In genomic region chr4:10074767-10075105, GRCh38 we compare ENCODE assay signal across 1 cellular context.
A peak's percentile ranks its signal among the peaks of the same experiment; 100 is the strongest.
TF ChIP-seq lines count a peak whose summit lies in the region.

No MANE protein-coding gene starts in this region.

TF ChIP-seq in HepG2, 621 proteins besides CTCF, POLR2A, EP300 and RAD21 (continued from another document):
- TF ChIP-seq PBX3 (CRISPR knock-in tag; IDR thresholded peaks at IDR 0.05; ENCODE audit: borderline replicate concordance): no peak
- TF ChIP-seq ZNF512B (CRISPR knock-in tag; IDR thresholded peaks at IDR 0.05; ENCODE audit: borderline replicate concordance): no peak
- no peak for TF ChIP-seq ZNF589 (CRISPR knock-in tag; conservative IDR thresholded peaks at IDR 0.05)
- no peak for TF ChIP-seq SYNCRIP (IDR thresholded peaks at IDR 0.05; ENCODE audit: insufficient read depth, low read depth, low read length)
- peak; percentile 89 for TF ChIP-seq RBM22 (optimal IDR thresholded peaks at IDR 0.05; ENCODE audit: low read length)
- 0 out of 2 replicates have a peak, but pooled peaks have one; percentile 36 for TF ChIP-seq POLR2AphosphoS2 (IDR thresholded peaks at IDR 0.05; ENCODE audit: low read depth, low read length)
- 0 out of 2 replicates have a peak, but pooled peaks have one; percentile 24 for TF ChIP-seq SAP130 (CRISPR knock-in tag; IDR thresholded peaks at IDR 0.05; ENCODE audit: low read depth)
- no peak for TF ChIP-seq USF2 (IDR thresholded peaks at IDR 0.05; ENCODE audit: low read depth, low read length)
- no peak for TF ChIP-seq USF2 (CRISPR knock-in tag; IDR thresholded peaks at IDR 0.05; ENCODE audit: borderline replicate concordance)
- TF ChIP-seq STAG1 (CRISPR knock-in tag; IDR thresholded peaks at IDR 0.05): peak; percentile 33
- TF ChIP-seq TRIM22 (IDR thresholded peaks at IDR 0.05): no peak
- peak; percentile 27; the same call in 1 of the 2 replicates for TF ChIP-seq SMC3 (IDR thresholded peaks at IDR 0.05; ENCODE audit: low read length)
- TF ChIP-seq ZMYM4 (CRISPR knock-in tag; IDR thresholded peaks at IDR 0.05): no peak
- no peak for TF ChIP-seq FOXO1 (CRISPR knock-in tag; IDR thresholded peaks at IDR 0.05)
